In genomic region chr4:184453402-184454160, GRCh38 we compare ENCODE assay signal across 8 cellular contexts. TPM values are rescaled to one million over a fixed set of nuclear protein-coding genes. Genes with fewer than 3 reads are reported as not detected.
DNase-seq lines count a peak whose midpoint lies in the region; ATAC-seq, FAIRE-seq and TF ChIP-seq lines count a peak whose summit lies in the region.

No MANE protein-coding gene starts in this region.

- H3K27me3 Mint-ChIP-seq in activated CD8-positive, alpha-beta memory T cell treated with anti-CD3 and anti-CD28 coated beads, Interleukin-2, amount 10 ng/mL, durations not matched to agents 7 days and 5 days, result no peaks in the 10 kb centered on the region

- H3K9me2 ChIP-seq in GM23248 (ENCODE audit: insufficient read depth), result no peaks in the 10 kb centered on the region

- DNase-seq in GM12865 (ENCODE audit: low read depth) (peak; percentile 79), GM23248 (peak; percentile 91), fibroblast of lung (ENCODE audit: low read depth in 2 of 2) (peak; percentile 83 to 89), urothelium cell line (ENCODE audit: low spot score) (no peak), NCI-H187 treated with DMSO at 0.1 percent for 48 hours (lab: John Stamatoyannopoulos, UW) (no peak)
- peak; percentile 69 for DNase-seq in activated CD8-positive, alpha-beta memory T cell treated with anti-CD3 and anti-CD28 coated beads, Interleukin-2, amount 10 ng/mL, durations not matched to agents 7 days and 5 days

- H3K4me1 Mint-ChIP-seq in activated CD8-positive, alpha-beta memory T cell treated with anti-CD3 and anti-CD28 coated beads, Interleukin-2, amount 10 ng/mL, durations not matched to agents 7 days and 5 days, result peaks cover 67% of the 10 kb centered on the region

- H3K79me2 ChIP-seq in GM23248 (ENCODE audit: insufficient read depth) (peaks cover 98% of the 10 kb centered on the region), KMS-11 (ENCODE audit: insufficient read depth, low read depth) (peaks cover 92% of the 10 kb centered on the region), fibroblast of lung (ENCODE audit: control insufficient read depth, insufficient read depth, low read length) (peaks cover 73% of the 10 kb centered on the region), parathyroid adenoma (peaks cover 41% of the 10 kb centered on the region)

- no peaks in the 10 kb centered on the region for H3K36me3 ChIP-seq in GM23248 (ENCODE audit: low read depth)
- no peaks in the 10 kb centered on the region for H3K36me3 ChIP-seq in KMS-11 (ENCODE audit: insufficient read depth)
- no peaks in the 10 kb centered on the region for H3K36me3 ChIP-seq in fibroblast of lung (ENCODE audit: control insufficient read depth, insufficient read depth, low read length)
- no peaks in the 10 kb centered on the region for H3K36me3 ChIP-seq in parathyroid adenoma (ENCODE audit: control insufficient read depth, insufficient read depth, low read length)

- H3K27ac Mint-ChIP-seq in activated CD8-positive, alpha-beta memory T cell treated with anti-CD3 and anti-CD28 coated beads, Interleukin-2, amount 10 ng/mL, durations not matched to agents 7 days and 5 days, result peak overlapping the region; percentile 82

- H3K4me2 ChIP-seq in GM23248 (ENCODE audit: unreplicated experiment), result peak overlapping the region; percentile 79
- H3K4me2 ChIP-seq in KMS-11, result peak overlapping the region; percentile 60
- peak overlapping the region; percentile 87 for H3K4me2 ChIP-seq in fibroblast of lung (ENCODE audit: extremely low read depth, insufficient read depth, low read length)
- H3K4me2 ChIP-seq in parathyroid adenoma (ENCODE audit: low read length), result peak overlapping the region; percentile 40

- TF ChIP-seq CTCF in GM12865 (IDR thresholded peaks at IDR 0.05; ENCODE audit: insufficient read depth, low read depth, low read length, missing control alignments), result no peak
- TF ChIP-seq CTCF in KMS-11 (conservative IDR thresholded peaks at IDR 0.05; ENCODE audit: low read depth, low read length), result no peak
- TF ChIP-seq CTCF in fibroblast of lung (conservative IDR thresholded peaks at IDR 0.05 in 1 of 2, IDR thresholded peaks at IDR 0.05 in 1 of 2; ENCODE audit: low read depth in 1 of 2, low read length in 2 of 2), result no peak
- no peak for TF ChIP-seq CTCF in parathyroid adenoma (IDR thresholded peaks at IDR 0.05)

- WGBS in GM23248 (ENCODE audit: low coverage in 1 of 2, low lambda C conversion rate in 2 of 2, missing lambda C conversion rate in 2 of 2), 2 experiments, result 20% methylated on average over 10 of the region's 10 CpGs

- in situ Hi-C loops in GM23248 (cut with MboI), result no loop called here

- peak; percentile 89 for ATAC-seq in activated CD8-positive, alpha-beta memory T cell treated with anti-CD3 and anti-CD28 coated beads, Interleukin-2, amount 10 ng/mL, durations not matched to agents 7 days and 5 days

- peak overlapping the region; percentile 83 for H3K27ac ChIP-seq in GM23248
- peak overlapping the region; percentile 45 for H3K27ac ChIP-seq in KMS-11
- peak overlapping the region; percentile 75 for H3K27ac ChIP-seq in fibroblast of lung (ENCODE audit: insufficient read depth, low read length)
- no peak overlapping the region for H3K27ac ChIP-seq in parathyroid adenoma

- H3K4me1 ChIP-seq in GM23248 (ENCODE audit: insufficient read depth) (peaks cover 52% of the 10 kb centered on the region), KMS-11 (ENCODE audit: low read depth, poor library complexity, severe bottlenecking) (peaks cover 88% of the 10 kb centered on the region), fibroblast of lung (ENCODE audit: control insufficient read depth, extremely low read depth, insufficient read depth, low read length) (peaks cover 22% of the 10 kb centered on the region), parathyroid adenoma (peaks cover 13% of the 10 kb centered on the region)

- no peaks in the 10 kb centered on the region for H3K9me3 Mint-ChIP-seq in activated CD8-positive, alpha-beta memory T cell treated with anti-CD3 and anti-CD28 coated beads, Interleukin-2, amount 10 ng/mL, durations not matched to agents 7 days and 5 days (ENCODE audit: low read depth)

- FAIRE-seq in urothelium cell line (lab: Jason Lieb, UNC), result no peak

- peaks cover 32% of the 10 kb centered on the region for H3F3A ChIP-seq in GM23248 (ENCODE audit: insufficient read depth)

- H3K9me3 ChIP-seq in GM23248 (ENCODE audit: low read depth), result no peaks in the 10 kb centered on the region
- no peaks in the 10 kb centered on the region for H3K9me3 ChIP-seq in fibroblast of lung (ENCODE audit: control insufficient read depth, insufficient read depth, low read depth, low read length)
- no peaks in the 10 kb centered on the region for H3K9me3 ChIP-seq in parathyroid adenoma (ENCODE audit: control insufficient read depth, low read length)

- H3K27me3 ChIP-seq in GM23248 (replicated peaks; ENCODE audit: insufficient read depth) (no peaks in the 10 kb centered on the region), KMS-11 (ENCODE audit: insufficient read depth, low read depth) (no peaks in the 10 kb centered on the region), fibroblast of lung (ENCODE audit: control insufficient read depth, insufficient read depth, low read length) (no peaks in the 10 kb centered on the region), parathyroid adenoma (ENCODE audit: control insufficient read depth, insufficient read depth, low read length) (no peaks in the 10 kb centered on the region)

- CTCF ChIA-PET in activated CD8-positive, alpha-beta memory T cell treated with anti-CD3 and anti-CD28 coated beads, Interleukin-2, amount 10 ng/mL, durations not matched to agents 7 days and 5 days (lab: Charles Lee), result interaction anchor here (0.9 to 1.4 kb wide), 5 partner anchors 9 to 189 kb away, joined by 4 to 5 read pairs (median 4); no protein-coding TSS in a partner anchor

- no peaks in the 10 kb centered on the region; the same call in 1 of the 2 replicates for H4K20me1 ChIP-seq in GM23248 (ENCODE audit: insufficient read depth)
- H4K20me1 ChIP-seq in KMS-11 (ENCODE audit: insufficient read depth), result no peaks in the 10 kb centered on the region
- no peaks in the 10 kb centered on the region for H4K20me1 ChIP-seq in fibroblast of lung (ENCODE audit: control insufficient read depth, extremely low read depth, insufficient read depth, low read length)

- H3K9ac ChIP-seq in GM23248 (peak overlapping the region; percentile 60), KMS-11 (peak overlapping the region; percentile 8; the same call in 1 of the 2 replicates), fibroblast of lung (ENCODE audit: insufficient read depth, low read length) (no peak overlapping the region), parathyroid adenoma (no peak overlapping the region)

- H2AFZ ChIP-seq in GM23248 (peak overlapping the region; percentile 73), KMS-11 (ENCODE audit: low read depth) (0 out of 2 replicates have a peak overlapping the region, but pooled peaks have one; percentile 3), fibroblast of lung (ENCODE audit: low read length) (peak overlapping the region; percentile 61), parathyroid adenoma (no peak overlapping the region)

- H3K36me3 Mint-ChIP-seq in activated CD8-positive, alpha-beta memory T cell treated with anti-CD3 and anti-CD28 coated beads, Interleukin-2, amount 10 ng/mL, durations not matched to agents 7 days and 5 days, result peaks cover 40% of the 10 kb centered on the region

- H3K4me3 ChIP-seq in GM12865 (ENCODE audit: low read depth, low read length) (peak overlapping the region; percentile 49), GM23248 (peak overlapping the region; percentile 50), KMS-11 (IDR thresholded peaks at IDR 0.05; ENCODE audit: insufficient read depth, low read depth, low read length) (no peak overlapping the region), fibroblast of lung (replicated peaks in 1 of 4; ENCODE audit: control extremely low read depth in 1 of 4, insufficient read depth in 1 of 4, low read depth in 3 of 4, low read length in 4 of 4) (peak overlapping the region in 2 of 4 experiments; percentile 0 to 9), parathyroid adenoma (ENCODE audit: low read depth, low read length) (peak overlapping the region; percentile 16)

- peak overlapping the region; percentile 43 for H3K4me3 Mint-ChIP-seq in activated CD8-positive, alpha-beta memory T cell treated with anti-CD3 and anti-CD28 coated beads, Interleukin-2, amount 10 ng/mL, durations not matched to agents 7 days and 5 days

RNA-seq across cellular contexts. Expression of gene IRF2, which starts 20.8 kb away (rescaled TPM):
- 14.2 and 15.4 TPM in 2 replicates for total RNA-seq in GM23248 (2014; rRNA removed; shearing (Covaris generic))
- 12.7 and 12.8 TPM in 2 replicates for polyA plus RNA-seq in GM23248 (2016; fragmentation: Nextera tagmentation; extraction: Ambion mirVana)
- total RNA-seq in activated CD8-positive, alpha-beta memory T cell treated with anti-CD3 and anti-CD28 coated beads, Interleukin-2, amount 10 ng/mL, durations not matched to agents 7 days and 5 days, result 100 to 1,000 TPM in 1 of 2 experiments, 10 to 100 TPM in 1; 81.6 to 112 TPM
- total RNA-seq in fibroblast of lung, result 30.9 and 31.8 TPM in 2 replicates
- polyA plus RNA-seq in fibroblast of lung, result 32.5 and 42.3 TPM in 2 replicates
- 19.2 and 19.3 TPM in 2 replicates for polyA plus RNA-seq in fibroblast of lung (2012)
- polyA minus RNA-seq in fibroblast of lung (ENCODE audit: low replicate concordance), result 14.9 and 36.3 TPM in 2 replicates

Comparison
In these comparisons a context has a peak if more than half of its experiments do, and no peak if none do; other contexts are left out.
1. DNase-seq: peak in GM12865 (single experiment), GM23248 (single experiment), activated CD8-positive, alpha-beta memory T cell treated with anti-CD3 and anti-CD28 coated beads, Interleukin-2, amount 10 ng/mL, durations not matched to agents 7 days and 5 days (single experiment) and fibroblast of lung (2 of 2); none in urothelium cell line (single experiment) and NCI-H187 treated with DMSO at 0.1 percent for 48 hours (single experiment).
2. H3K9ac ChIP-seq: peak in GM23248 (single experiment) and KMS-11 (single experiment); none in fibroblast of lung (single experiment) and parathyroid adenoma (single experiment).
3. Peak in every context shown above with its lines, with median percentiles within 50 percentile points of each other: H3K4me2 ChIP-seq.